ENCODE assay signal across 33 cellular contexts in the genomic region with DNA sequence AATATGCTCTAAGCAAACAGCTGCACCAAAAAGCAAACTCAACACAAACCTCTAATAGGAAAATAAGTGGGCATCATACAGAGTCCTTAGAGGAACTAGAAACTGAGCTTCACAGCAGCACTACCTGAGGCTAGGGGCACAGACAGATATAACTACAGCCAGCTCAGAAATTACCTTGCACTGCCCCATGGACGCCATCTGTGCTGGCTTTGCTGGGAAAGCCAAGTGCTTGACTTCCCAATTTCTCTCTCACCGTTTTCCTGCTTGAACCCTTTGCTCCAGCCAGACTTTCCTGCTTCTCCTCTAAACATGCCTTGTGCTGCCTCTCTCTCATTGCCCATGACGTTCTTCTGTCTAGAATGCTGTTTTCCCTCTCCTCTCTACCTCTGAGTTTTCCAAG. TPM values are rescaled to one million over a fixed set of nuclear protein-coding genes. Genes with fewer than 3 reads are reported as not detected.
"Had no signal": no experiment of that assay in that cellular context is flagged by ENCODE, and none has a peak within 500 bp of the region (broad histone marks: within the 10 kb centered on the region; RNA-seq: fewer than 3 reads in every experiment).

No MANE protein-coding gene starts in this region.

- H3K36me3 ChIP-seq: adrenal gland, heart left ventricle had no signal

- H3K9me3 Mint-ChIP-seq: activated CD4-positive, alpha-beta memory T cell treated with anti-CD3 and anti-CD28 coated beads for 36 hours; activated CD4-positive, alpha-beta T cell treated with anti-CD3 and anti-CD28 coated beads, Interleukin-2, amount 10 ng/mL, durations not matched to agents 24 days and 14 days; activated naive CD4-positive, alpha-beta T cell treated with anti-CD3 and anti-CD28 coated beads for 36 hours; activated naive CD4-positive, alpha-beta T cell treated with anti-CD3 and anti-CD28 coated beads, Interleukin-2, amount 50 U/mL, for 24 hours; activated naive CD8-positive, alpha-beta T cell treated with anti-CD3 and anti-CD28 coated beads for 36 hours; activated naive CD8-positive, alpha-beta T cell treated with anti-CD3 and anti-CD28 coated beads, Interleukin-2, amount 50 U/mL, for 24 hours; activated T-helper 1 cell treated with anti-CD3 and anti-CD28 coated beads, Interleukin-12 subunit alpha, Interleukin-12 subunit beta, Interleukin-2, Interleukin-4 antibody, amounts not matched to agents 30 ng/mL and 10 ng/mL and 1 ng/mL, durations not matched to agents 14 hours and 24 hours and 36 hours; activated T-helper 2 cell treated with anti-CD3 and anti-CD28 coated beads, Interferon-gamma antibody, Interleukin-2, Interleukin-4, amounts not matched to agents 10 μg/mL and 5 μg/mL and 100 μg/mL, durations not matched to agents 14 hours and 24 hours and 36 hours; dendritic cell treated with granulocyte-macrophage colony-stimulating factor and Interleukin-4, amounts not matched to agents 40 ng/mL and 50 ng/mL, for 4 days; endodermal cell had no signal

- H3K4me1 ChIP-seq: adrenal gland, body of pancreas had no signal

- H3K4me1 Mint-ChIP-seq: activated CD4-positive, alpha-beta T cell treated with anti-CD3 and anti-CD28 coated beads for 36 hours; activated CD4-positive, alpha-beta T cell treated with anti-CD3 and anti-CD28 coated beads, Interleukin-2, amount 10 ng/mL, durations not matched to agents 24 days and 14 days; activated CD8-positive, alpha-beta memory T cell treated with anti-CD3 and anti-CD28 coated beads, Interleukin-2, amount 10 ng/mL, durations not matched to agents 7 days and 5 days; activated naive CD4-positive, alpha-beta T cell treated with anti-CD3 and anti-CD28 coated beads, Interleukin-2, amount 50 U/mL, for 24 hours; activated naive CD8-positive, alpha-beta T cell treated with anti-CD3 and anti-CD28 coated beads for 36 hours; activated naive CD8-positive, alpha-beta T cell treated with anti-CD3 and anti-CD28 coated beads, Interleukin-2, amount 50 U/mL, for 24 hours; endodermal cell had no signal

- H3K27me3 Mint-ChIP-seq: dendritic cell treated with granulocyte-macrophage colony-stimulating factor and Interleukin-4, amounts not matched to agents 40 ng/mL and 50 ng/mL, for 4 days had no signal

- H3K4me3 ChIP-seq: adrenal gland, body of pancreas, coronary artery, dorsolateral prefrontal cortex, heart left ventricle had no signal

- DNase-seq: activated CD4-positive, alpha-beta memory T cell treated with anti-CD3 and anti-CD28 coated beads for 36 hours; activated CD4-positive, alpha-beta T cell treated with anti-CD3 and anti-CD28 coated beads for 36 hours; activated CD4-positive, alpha-beta T cell treated with anti-CD3 and anti-CD28 coated beads, Interleukin-2, amount 10 ng/mL, durations not matched to agents 24 days and 14 days; activated CD4-positive, CD25-positive, alpha-beta regulatory T cell; activated CD4-positive, CD25-positive, alpha-beta regulatory T cell treated with anti-CD3 and anti-CD28 coated beads, Interleukin-2, amount 50 U/mL, for 72 hours; activated CD8-positive, alpha-beta memory T cell treated with anti-CD3 and anti-CD28 coated beads, Interleukin-2, amount 10 ng/mL, durations not matched to agents 7 days and 5 days; activated CD8-positive, alpha-beta memory T cell treated with anti-CD3 and anti-CD28 coated beads, Interleukin-2, amount 50 U/mL, for 4 hours; activated CD8-positive, alpha-beta T cell treated with anti-CD3 and anti-CD28 coated beads, Interleukin-2, amount 10 ng/mL, durations not matched to agents 7 days and 5 days; activated effector memory CD4-positive, alpha-beta T cell treated with anti-CD3 and anti-CD28 coated beads, Interleukin-2, amount 50 U/mL, for 16 hours; activated naive CD4-positive, alpha-beta T cell treated with anti-CD3 and anti-CD28 coated beads for 36 hours; activated naive CD8-positive, alpha-beta T cell treated with anti-CD3 and anti-CD28 coated beads for 36 hours; activated naive CD8-positive, alpha-beta T cell treated with anti-CD3 and anti-CD28 coated beads, Interleukin-2, amount 50 U/mL, for 24 hours; activated T-cell treated with anti-CD3 and anti-CD28 coated beads, Interleukin-2, amount 50 U/mL, for 1 hour; activated T-cell treated with anti-CD3 and anti-CD28 coated beads, Interleukin-2, amount 50 U/mL, for 48 hours; adrenal gland; aorta; body of pancreas; effector memory CD4-positive, alpha-beta T cell; endodermal cell; foreskin fibroblast; glutamatergic neuron; heart left ventricle; T-helper 2 cell had no signal

- H3K4me3 Mint-ChIP-seq: activated CD4-positive, alpha-beta memory T cell treated with anti-CD3 and anti-CD28 coated beads for 36 hours; activated CD4-positive, alpha-beta T cell treated with anti-CD3 and anti-CD28 coated beads for 36 hours; activated CD4-positive, alpha-beta T cell treated with anti-CD3 and anti-CD28 coated beads, Interleukin-2, amount 10 ng/mL, durations not matched to agents 24 days and 14 days; activated CD8-positive, alpha-beta memory T cell treated with anti-CD3 and anti-CD28 coated beads, Interleukin-2, amount 10 ng/mL, durations not matched to agents 7 days and 5 days; activated CD8-positive, alpha-beta T cell treated with anti-CD3 and anti-CD28 coated beads, Interleukin-2, amount 10 ng/mL, durations not matched to agents 7 days and 5 days; activated naive CD4-positive, alpha-beta T cell treated with anti-CD3 and anti-CD28 coated beads for 36 hours; activated naive CD4-positive, alpha-beta T cell treated with anti-CD3 and anti-CD28 coated beads, Interleukin-2, amount 50 U/mL, for 24 hours; activated naive CD8-positive, alpha-beta T cell treated with anti-CD3 and anti-CD28 coated beads for 36 hours; activated naive CD8-positive, alpha-beta T cell treated with anti-CD3 and anti-CD28 coated beads, Interleukin-2, amount 50 U/mL, for 24 hours; activated T-helper 1 cell treated with anti-CD3 and anti-CD28 coated beads, Interleukin-12 subunit alpha, Interleukin-12 subunit beta, Interleukin-2, Interleukin-4 antibody, amounts not matched to agents 30 ng/mL and 10 ng/mL and 1 ng/mL, durations not matched to agents 14 hours and 24 hours and 36 hours; dendritic cell treated with granulocyte-macrophage colony-stimulating factor and Interleukin-4, amounts not matched to agents 40 ng/mL and 50 ng/mL, for 4 days; endodermal cell had no signal

- H3K27ac Mint-ChIP-seq: activated CD4-positive, alpha-beta memory T cell treated with anti-CD3 and anti-CD28 coated beads for 36 hours; activated CD4-positive, alpha-beta T cell treated with anti-CD3 and anti-CD28 coated beads for 36 hours; activated CD4-positive, alpha-beta T cell treated with anti-CD3 and anti-CD28 coated beads, Interleukin-2, amount 10 ng/mL, durations not matched to agents 24 days and 14 days; activated CD8-positive, alpha-beta memory T cell treated with anti-CD3 and anti-CD28 coated beads, Interleukin-2, amount 10 ng/mL, durations not matched to agents 7 days and 5 days; activated CD8-positive, alpha-beta T cell treated with anti-CD3 and anti-CD28 coated beads, Interleukin-2, amount 10 ng/mL, durations not matched to agents 7 days and 5 days; activated naive CD4-positive, alpha-beta T cell treated with anti-CD3 and anti-CD28 coated beads for 36 hours; activated naive CD4-positive, alpha-beta T cell treated with anti-CD3 and anti-CD28 coated beads, Interleukin-2, amount 50 U/mL, for 24 hours; activated naive CD8-positive, alpha-beta T cell treated with anti-CD3 and anti-CD28 coated beads for 36 hours; activated naive CD8-positive, alpha-beta T cell treated with anti-CD3 and anti-CD28 coated beads, Interleukin-2, amount 50 U/mL, for 24 hours; activated T-helper 1 cell treated with anti-CD3 and anti-CD28 coated beads, Interleukin-12 subunit alpha, Interleukin-12 subunit beta, Interleukin-2, Interleukin-4 antibody, amounts not matched to agents 30 ng/mL and 10 ng/mL and 1 ng/mL, durations not matched to agents 14 hours and 24 hours and 36 hours; activated T-helper 2 cell treated with anti-CD3 and anti-CD28 coated beads, Interferon-gamma antibody, Interleukin-2, Interleukin-4, amounts not matched to agents 10 μg/mL and 5 μg/mL and 100 μg/mL, durations not matched to agents 14 hours and 24 hours and 36 hours; dendritic cell treated with granulocyte-macrophage colony-stimulating factor and Interleukin-4, amounts not matched to agents 40 ng/mL and 50 ng/mL, for 4 days; endodermal cell had no signal

- ATAC-seq: activated CD4-positive, alpha-beta T cell treated with anti-CD3 and anti-CD28 coated beads for 36 hours; activated CD8-positive, alpha-beta memory T cell treated with anti-CD3 and anti-CD28 coated beads, Interleukin-2, amount 10 ng/mL, durations not matched to agents 7 days and 5 days; activated CD8-positive, alpha-beta T cell treated with anti-CD3 and anti-CD28 coated beads, Interleukin-2, amount 10 ng/mL, durations not matched to agents 7 days and 5 days; activated naive CD8-positive, alpha-beta T cell treated with anti-CD3 and anti-CD28 coated beads, Interleukin-2, amount 50 U/mL, for 24 hours; body of pancreas; esophagus mucosa; heart left ventricle had no signal

- H3K36me3 Mint-ChIP-seq: activated CD4-positive, alpha-beta memory T cell treated with anti-CD3 and anti-CD28 coated beads for 36 hours; activated CD8-positive, alpha-beta memory T cell treated with anti-CD3 and anti-CD28 coated beads, Interleukin-2, amount 10 ng/mL, durations not matched to agents 7 days and 5 days; activated naive CD4-positive, alpha-beta T cell treated with anti-CD3 and anti-CD28 coated beads, Interleukin-2, amount 50 U/mL, for 24 hours; activated naive CD8-positive, alpha-beta T cell treated with anti-CD3 and anti-CD28 coated beads for 36 hours had no signal

- H3K27ac ChIP-seq: adrenal gland, body of pancreas, coronary artery, heart left ventricle had no signal

- H3K27me3 ChIP-seq: body of pancreas had no signal

- H3K9me3 ChIP-seq: adrenal gland, body of pancreas, heart left ventricle had no signal

RNA-seq across cellular contexts. Expression of a gene that starts 29.3 kb away (rescaled TPM):
- total RNA-seq: activated CD4-positive, alpha-beta memory T cell treated with anti-CD3 and anti-CD28 coated beads for 36 hours; activated CD4-positive, alpha-beta T cell treated with anti-CD3 and anti-CD28 coated beads, Interleukin-2, amount 10 ng/mL, durations not matched to agents 24 days and 14 days; activated CD8-positive, alpha-beta memory T cell treated with anti-CD3 and anti-CD28 coated beads for 36 hours; activated CD8-positive, alpha-beta memory T cell treated with anti-CD3 and anti-CD28 coated beads, Interleukin-2, amount 10 ng/mL, durations not matched to agents 7 days and 5 days; activated CD8-positive, alpha-beta T cell treated with anti-CD3 and anti-CD28 coated beads, Interleukin-2, amount 10 ng/mL, durations not matched to agents 7 days and 5 days; activated naive CD4-positive, alpha-beta T cell treated with anti-CD3 and anti-CD28 coated beads for 36 hours; activated naive CD8-positive, alpha-beta T cell treated with anti-CD3 and anti-CD28 coated beads for 36 hours; activated T-helper 1 cell treated with anti-CD3 and anti-CD28 coated beads, Interleukin-12 subunit alpha, Interleukin-12 subunit beta, Interleukin-2, Interleukin-4 antibody, amounts not matched to agents 30 ng/mL and 10 ng/mL and 1 ng/mL, durations not matched to agents 14 hours and 24 hours and 36 hours; activated T-helper 2 cell treated with anti-CD3 and anti-CD28 coated beads, Interferon-gamma antibody, Interleukin-2, Interleukin-4, amounts not matched to agents 10 μg/mL and 5 μg/mL and 100 μg/mL, durations not matched to agents 14 hours and 24 hours and 36 hours; epithelial cell of proximal tubule; T-helper 1 cell treated with Interleukin-12 subunit alpha and Interleukin-12 subunit beta and Interleukin-4 antibody, amounts not matched to agents 30 ng/mL and 1 ng/mL, for 36 hours had no signal
